8 cellular contexts compared by ENCODE assay signal in genomic region chr1:159197767-159198557, GRCh38. TPM values are rescaled to one million over a fixed set of nuclear protein-coding genes. Genes with fewer than 3 reads are reported as not detected.
DNase-seq lines count a peak whose midpoint lies in the region; ATAC-seq and TF ChIP-seq lines count a peak whose summit lies in the region.

No MANE protein-coding gene starts in this region.

- TF ChIP-seq CTCF in smooth muscle cell (IDR thresholded peaks at IDR 0.05; ENCODE audit: borderline replicate concordance, insufficient read depth, poor library complexity, severe bottlenecking) = peak; percentile 89

- no peaks in the 10 kb centered on the region for H3K79me2 ChIP-seq in smooth muscle cell (ENCODE audit: low read depth)

- no peak overlapping the region for H3K9ac ChIP-seq in smooth muscle cell (ENCODE audit: low read depth)

- ATAC-seq in GM21786 (IDR thresholded peaks at IDR 0.05; ENCODE audit: unreplicated experiment) (peak; percentile 74), HG03025 (IDR thresholded peaks at IDR 0.05; ENCODE audit: low FRiP score, unreplicated experiment) (no peak)

- H3K36me3 ChIP-seq in smooth muscle cell (ENCODE audit: low read depth) = no peaks in the 10 kb centered on the region

- DNase-seq in GM04503 (ENCODE audit: low read depth) (peak; percentile 11), KG1 (lab: John Stamatoyannopoulos, UW) (peak; percentile 2), SHP77 (lab: John Stamatoyannopoulos, UW) (peak; percentile 17 to 42), amniotic stem cell (lab: John Stamatoyannopoulos, UW) (peak; percentile 63), hepatic stellate cell (ENCODE audit: low spot score) (peak; percentile 63), smooth muscle cell (lab: John Stamatoyannopoulos, UW; ENCODE audit: unreplicated experiment) (peak; percentile 21)

- H2AFZ ChIP-seq in smooth muscle cell (ENCODE audit: low read depth) = no peak overlapping the region

- no peak overlapping the region for H3K27ac ChIP-seq in smooth muscle cell (ENCODE audit: low read depth)

- no peaks in the 10 kb centered on the region for H3F3A ChIP-seq in smooth muscle cell (ENCODE audit: low read depth)

- H3K4me3 ChIP-seq in smooth muscle cell = no peak overlapping the region

- no peaks in the 10 kb centered on the region for H3K27me3 ChIP-seq in smooth muscle cell (ENCODE audit: low read depth)

- H3K4me2 ChIP-seq in smooth muscle cell = no peak overlapping the region

- H4K20me1 ChIP-seq in smooth muscle cell (ENCODE audit: low read depth) = no peaks in the 10 kb centered on the region

- no peaks in the 10 kb centered on the region for H3K4me1 ChIP-seq in smooth muscle cell (ENCODE audit: low read depth)

- WGBS in smooth muscle cell (ENCODE audit: low lambda C conversion rate) = 21% methylated on average over 9 of the region's 9 CpGs

- no peaks in the 10 kb centered on the region for H3K9me3 ChIP-seq in smooth muscle cell (replicated peaks; ENCODE audit: low read depth)

RNA-seq across cellular contexts. Expression of gene ACKR1, which starts 6.7 kb away (rescaled TPM):
- 0.04 TPM in 1 of 2 replicates, not detected in the other for total RNA-seq in smooth muscle cell
- polyA plus RNA-seq in smooth muscle cell = 0.25 TPM in 1 of 2 replicates, not detected in the other

RNA-seq across cellular contexts. Expression of gene CADM3, which starts 26.5 kb away (rescaled TPM):
- total RNA-seq in smooth muscle cell = 0.54 and 0.90 TPM in 2 replicates
- 0.74 and 1.2 TPM in 2 replicates for polyA plus RNA-seq in smooth muscle cell

Comparison
In these comparisons a context has a peak if more than half of its experiments do, and no peak if none do; other contexts are left out.
1. DNase-seq: peak in every context shown above with its lines; median percentile 63 in amniotic stem cell; 63 in hepatic stellate cell; 30 in SHP77; 21 in smooth muscle cell; 11 in GM04503; 2 in KG1.